Comparison of ENCODE assay signal across 8 cellular contexts in genomic region chrX:232278-232655, GRCh38. TPM values are rescaled to one million over a fixed set of nuclear protein-coding genes. Genes with fewer than 3 reads are reported as not detected.
DNase-seq lines count a peak whose midpoint lies in the region; ATAC-seq lines count a peak whose summit lies in the region.
"Not testable (repeated sequence)": the region's sequence is repeated elsewhere in the genome, so short reads cannot be mapped to it uniquely, and the experiment has no call there.

No MANE protein-coding gene starts in this region.

- H3K27ac Mint-ChIP-seq in activated T-cell treated with anti-CD3 and anti-CD28 coated beads, Interleukin-2, amount 50 U/mL, for 72 hours; stimulated activated memory B cell treated with anti-CD40 and anti-IgM and Interleukin-4, amounts not matched to agents 10 μg/mL and 1 μg/mL and 100 μg/mL, for 72 hours: not testable (repeated sequence)

- H3K4me1 Mint-ChIP-seq in activated T-cell treated with anti-CD3 and anti-CD28 coated beads, Interleukin-2, amount 50 U/mL, for 72 hours (ENCODE audit: low read depth); stimulated activated memory B cell treated with anti-CD40 and anti-IgM and Interleukin-4, amounts not matched to agents 10 μg/mL and 1 μg/mL and 100 μg/mL, for 72 hours: not testable (repeated sequence)

- H3K36me3 Mint-ChIP-seq in activated T-cell treated with anti-CD3 and anti-CD28 coated beads, Interleukin-2, amount 50 U/mL, for 72 hours (ENCODE audit: insufficient read depth in 2 of 2); stimulated activated memory B cell treated with anti-CD40 and anti-IgM and Interleukin-4, amounts not matched to agents 10 μg/mL and 1 μg/mL and 100 μg/mL, for 72 hours: not testable (repeated sequence)

- H3K4me3 Mint-ChIP-seq in activated T-cell treated with anti-CD3 and anti-CD28 coated beads, Interleukin-2, amount 50 U/mL, for 72 hours; stimulated activated memory B cell treated with anti-CD40 and anti-IgM and Interleukin-4, amounts not matched to agents 10 μg/mL and 1 μg/mL and 100 μg/mL, for 72 hours: not testable (repeated sequence)

- ATAC-seq in GM18499 (IDR thresholded peaks at IDR 0.05; ENCODE audit: insufficient read depth, unreplicated experiment) (peak; percentile 9), GM19397 (IDR thresholded peaks at IDR 0.05; ENCODE audit: unreplicated experiment) (peak; percentile 21), HG02588 (IDR thresholded peaks at IDR 0.05; ENCODE audit: unreplicated experiment) (peak; percentile 25), HG03060 (IDR thresholded peaks at IDR 0.05; ENCODE audit: low read depth, unreplicated experiment) (peak; percentile 19), HG03520 (IDR thresholded peaks at IDR 0.05; ENCODE audit: unreplicated experiment) (peak; percentile 27), left lobe of liver (peak; percentile 39)
- peak; percentile 58 to 60 for ATAC-seq in activated T-cell treated with anti-CD3 and anti-CD28 coated beads, Interleukin-2, amount 50 U/mL, for 72 hours (replicated peaks in 1 of 2)
- peak; percentile 72 for ATAC-seq in stimulated activated memory B cell treated with anti-CD40 and anti-IgM and Interleukin-4, amounts not matched to agents 10 μg/mL and 1 μg/mL and 100 μg/mL, for 72 hours

- not testable (repeated sequence) for DNase-seq in activated T-cell treated with anti-CD3 and anti-CD28 coated beads, Interleukin-2, amount 50 U/mL, for 72 hours; left lobe of liver (ENCODE audit: low spot score)

- not testable (repeated sequence) for H3K9me3 Mint-ChIP-seq in activated T-cell treated with anti-CD3 and anti-CD28 coated beads, Interleukin-2, amount 50 U/mL, for 72 hours; stimulated activated memory B cell treated with anti-CD40 and anti-IgM and Interleukin-4, amounts not matched to agents 10 μg/mL and 1 μg/mL and 100 μg/mL, for 72 hours

- not testable (repeated sequence) for H3K27me3 Mint-ChIP-seq in activated T-cell treated with anti-CD3 and anti-CD28 coated beads, Interleukin-2, amount 50 U/mL, for 72 hours (ENCODE audit: low read depth); stimulated activated memory B cell treated with anti-CD40 and anti-IgM and Interleukin-4, amounts not matched to agents 10 μg/mL and 1 μg/mL and 100 μg/mL, for 72 hours

RNA-seq across cellular contexts. Expression of gene PLCXD1, which starts 48.9 kb away (rescaled TPM):
- total RNA-seq in activated T-cell treated with anti-CD3 and anti-CD28 coated beads, Interleukin-2, amount 50 U/mL, for 72 hours: 10 to 100 TPM; 52.2 to 72.0 TPM
- total RNA-seq in left lobe of liver: 11.4 TPM

Comparison
In these comparisons a context has a peak if more than half of its experiments do, and no peak if none do; other contexts are left out.
1. ATAC-seq: peak in every context shown above with its lines; median percentile 72 in stimulated activated memory B cell treated with anti-CD40 and anti-IgM and Interleukin-4, amounts not matched to agents 10 μg/mL and 1 μg/mL and 100 μg/mL, for 72 hours; 59 in activated T-cell treated with anti-CD3 and anti-CD28 coated beads, Interleukin-2, amount 50 U/mL, for 72 hours; 39 in left lobe of liver; 27 in HG03520; 25 in HG02588; 21 in GM19397; 19 in HG03060; 9 in GM18499.